Comparison of ENCODE assay signal across 2 cellular contexts in genomic region chr9:131276891-131277672, GRCh38.
TF ChIP-seq lines count a peak whose summit lies in the region.

No MANE protein-coding gene starts in this region.

TF ChIP-seq in IMR-90, 13 proteins besides CTCF, POLR2A, EP300 and RAD21 (continued from another document):
- TF ChIP-seq, protein P1, sequence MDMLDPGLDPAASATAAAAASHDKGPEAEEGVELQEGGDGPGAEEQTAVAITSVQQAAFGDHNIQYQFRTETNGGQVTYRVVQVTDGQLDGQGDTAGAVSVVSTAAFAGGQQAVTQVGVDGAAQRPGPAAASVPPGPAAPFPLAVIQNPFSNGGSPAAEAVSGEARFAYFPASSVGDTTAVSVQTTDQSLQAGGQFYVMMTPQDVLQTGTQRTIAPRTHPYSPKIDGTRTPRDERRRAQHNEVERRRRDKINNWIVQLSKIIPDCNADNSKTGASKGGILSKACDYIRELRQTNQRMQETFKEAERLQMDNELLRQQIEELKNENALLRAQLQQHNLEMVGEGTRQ (IDR thresholded peaks at IDR 0.05; ENCODE audit: low read depth, low read length), result no peak
- TF ChIP-seq SMC3 (IDR thresholded peaks at IDR 0.05; ENCODE audit: low read depth, low read length) (no peak), MXI1 (IDR thresholded peaks at IDR 0.05; ENCODE audit: borderline replicate concordance, low read depth, low read length) (no peak), BHLHE40 (IDR thresholded peaks at IDR 0.05; ENCODE audit: low read depth, low read length) (no peak), NFE2L2 (IDR thresholded peaks at IDR 0.05; ENCODE audit: low read depth, low read length) (no peak)
TF ChIP-seq in IMR-90: peak in this region for 0.

TF ChIP-seq in HEK293T, 16 proteins besides CTCF, POLR2A, EP300 and RAD21 (continued from another document):
- TF ChIP-seq FOXA1 (IDR thresholded peaks at IDR 0.05) (no peak), SUZ12 (IDR thresholded peaks at IDR 0.05) (no peak), FOXK2 (IDR thresholded peaks at IDR 0.05) (no peak), FOXM1 (IDR thresholded peaks at IDR 0.05; ENCODE audit: borderline replicate concordance) (no peak), ZNF384 (IDR thresholded peaks at IDR 0.05) (no peak)
- TF ChIP-seq, protein P2, sequence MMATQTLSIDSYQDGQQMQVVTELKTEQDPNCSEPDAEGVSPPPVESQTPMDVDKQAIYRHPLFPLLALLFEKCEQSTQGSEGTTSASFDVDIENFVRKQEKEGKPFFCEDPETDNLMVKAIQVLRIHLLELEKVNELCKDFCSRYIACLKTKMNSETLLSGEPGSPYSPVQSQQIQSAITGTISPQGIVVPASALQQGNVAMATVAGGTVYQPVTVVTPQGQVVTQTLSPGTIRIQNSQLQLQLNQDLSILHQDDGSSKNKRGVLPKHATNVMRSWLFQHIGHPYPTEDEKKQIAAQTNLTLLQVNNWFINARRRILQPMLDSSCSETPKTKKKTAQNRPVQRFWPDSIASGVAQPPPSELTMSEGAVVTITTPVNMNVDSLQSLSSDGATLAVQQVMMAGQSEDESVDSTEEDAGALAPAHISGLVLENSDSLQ (IDR thresholded peaks at IDR 0.05), result no peak
